15 cellular contexts compared by ENCODE assay signal in the genomic region with DNA sequence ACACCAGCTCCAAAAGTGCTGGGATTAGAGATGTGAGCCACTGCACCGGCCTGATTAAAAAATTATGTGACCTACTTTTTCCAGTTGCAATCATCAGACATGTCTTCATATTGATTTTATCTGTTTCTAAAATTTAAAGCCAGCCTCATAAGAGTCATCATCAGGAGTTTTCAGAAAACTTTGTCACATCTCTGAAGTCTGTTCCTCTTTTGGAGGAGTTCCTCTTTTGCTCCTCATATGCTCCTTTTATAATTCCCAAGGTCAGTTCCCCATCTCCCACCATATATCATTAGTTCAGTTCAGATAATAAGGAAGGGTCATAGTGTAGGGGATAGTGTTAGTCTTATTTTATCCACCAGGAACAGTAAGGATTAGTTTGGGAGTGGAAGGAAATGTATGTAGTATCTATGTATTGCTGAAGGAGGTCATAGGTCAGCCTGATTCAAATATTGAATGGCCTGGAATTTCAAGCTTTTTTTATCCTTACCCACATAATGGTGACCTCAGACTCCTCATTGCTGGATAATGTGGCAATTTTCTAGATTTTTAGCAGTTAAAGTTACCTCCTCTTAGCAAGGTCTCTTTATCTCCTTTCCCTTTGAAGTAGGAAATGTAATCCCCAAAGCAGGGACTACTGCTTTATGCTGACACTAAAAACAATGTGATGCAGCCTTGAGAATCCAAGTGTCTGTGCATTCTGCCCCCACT. TPM values are rescaled to one million over a fixed set of nuclear protein-coding genes. Genes with fewer than 3 reads are reported as not detected.
DNase-seq lines count a peak whose midpoint lies in the region; ATAC-seq and TF ChIP-seq lines count a peak whose summit lies in the region.
"Had no signal": no experiment of that assay in that cellular context is flagged by ENCODE, and none has a peak within 500 bp of the region (broad histone marks: within the 10 kb centered on the region; RNA-seq: fewer than 3 reads in every experiment).

No MANE protein-coding gene starts in this region.

- no peaks in the 10 kb centered on the region for H3K9me3 Mint-ChIP-seq in activated naive CD8-positive, alpha-beta T cell (ENCODE audit: low read depth)
- H3K9me3 Mint-ChIP-seq in activated naive CD8-positive, alpha-beta T cell treated with anti-CD3 and anti-CD28 coated beads for 36 hours, result no peaks in the 10 kb centered on the region
- H3K9me3 Mint-ChIP-seq: memory B cell had no signal

- H3K4me1 ChIP-seq in SJSA1 (replicated peaks) (peaks cover 17% of the 10 kb centered on the region), esophagus squamous epithelium (peaks cover 0 to 40% (median 18%) of the 10 kb centered on the region in 3 donors), thyroid gland (peaks cover 13 to 24% of the 10 kb centered on the region in 2 donors)

- no peak for TF ChIP-seq POLR2A in esophagus squamous epithelium (IDR thresholded peaks at IDR 0.05)
- TF ChIP-seq POLR2A in thyroid gland (IDR thresholded peaks at IDR 0.05), result no peak

- H3K27ac Mint-ChIP-seq in activated naive CD8-positive, alpha-beta T cell, result peak overlapping the region; percentile 2
- H3K27ac Mint-ChIP-seq in activated naive CD8-positive, alpha-beta T cell treated with anti-CD3 and anti-CD28 coated beads for 36 hours, result no peak overlapping the region

- H3K27ac ChIP-seq in SJSA1, result peak overlapping the region; percentile 84
- peak overlapping the region; percentile 45 to 72 (median 64) for H3K27ac ChIP-seq in esophagus squamous epithelium
- H3K27ac ChIP-seq in thyroid gland, result peak overlapping the region; percentile 67 to 83 (median 80)

- no peak for DNase-seq in activated naive CD8-positive, alpha-beta T cell treated with anti-CD3 and anti-CD28 coated beads for 36 hours
- no peak for DNase-seq in SJSA1 (ENCODE audit: low read depth in 1 of 2, low spot score in 2 of 2)
- no peak for DNase-seq in esophagus squamous epithelium (lab: John Stamatoyannopoulos, UW)
- DNase-seq in thyroid gland, result no peak
- no peak for DNase-seq in occipital lobe (lab: John Stamatoyannopoulos, UW)
- DNase-seq: activated CD8-positive, alpha-beta memory T cell treated with anti-CD3 and anti-CD28 coated beads, Interleukin-2, amount 50 U/mL, for 48 hours; amygdala; DMS153; effector memory CD4-positive, alpha-beta T cell; NCI-H2227 treated with DMSO at 0.1 percent for 48 hours had no signal

- intact Hi-C loops in esophagus squamous epithelium (cut with DNase I) (no loop called here), thyroid gland (cut with DNase I) (no loop called here)

- peaks cover 9% of the 10 kb centered on the region for H3K36me3 Mint-ChIP-seq in activated naive CD8-positive, alpha-beta T cell
- H3K36me3 Mint-ChIP-seq in activated naive CD8-positive, alpha-beta T cell treated with anti-CD3 and anti-CD28 coated beads for 36 hours, result peaks cover 33% of the 10 kb centered on the region

- no peaks in the 10 kb centered on the region for H3K4me1 Mint-ChIP-seq in activated naive CD8-positive, alpha-beta T cell (ENCODE audit: low read depth)
- H3K4me1 Mint-ChIP-seq in activated naive CD8-positive, alpha-beta T cell treated with anti-CD3 and anti-CD28 coated beads for 36 hours, result no peaks in the 10 kb centered on the region

- H3K4me3 Mint-ChIP-seq in activated naive CD8-positive, alpha-beta T cell, result no peak overlapping the region
- H3K4me3 Mint-ChIP-seq in activated naive CD8-positive, alpha-beta T cell treated with anti-CD3 and anti-CD28 coated beads for 36 hours, result no peak overlapping the region
- H3K4me3 Mint-ChIP-seq: memory B cell had no signal

- ATAC-seq in GM18517 (IDR thresholded peaks at IDR 0.05; ENCODE audit: unreplicated experiment) (no peak), GM21786 (IDR thresholded peaks at IDR 0.05; ENCODE audit: unreplicated experiment) (no peak)
- ATAC-seq: GM12878 had no signal

- no peak for TF ChIP-seq CTCF in esophagus squamous epithelium (IDR thresholded peaks at IDR 0.05)
- TF ChIP-seq CTCF in thyroid gland (IDR thresholded peaks at IDR 0.05), result no peak

- peaks cover 69% of the 10 kb centered on the region for H3K36me3 ChIP-seq in SJSA1
- peaks cover 0 to 83% (median 23%) of the 10 kb centered on the region in 3 donors for H3K36me3 ChIP-seq in esophagus squamous epithelium
- peaks cover 6 to 9% of the 10 kb centered on the region in 2 donors for H3K36me3 ChIP-seq in thyroid gland

- H3K27me3 Mint-ChIP-seq in activated naive CD8-positive, alpha-beta T cell, result no peaks in the 10 kb centered on the region
- no peaks in the 10 kb centered on the region for H3K27me3 Mint-ChIP-seq in activated naive CD8-positive, alpha-beta T cell treated with anti-CD3 and anti-CD28 coated beads for 36 hours
- H3K27me3 Mint-ChIP-seq: memory B cell had no signal

- no peaks in the 10 kb centered on the region for H3K27me3 ChIP-seq in SJSA1 (replicated peaks)
- H3K27me3 ChIP-seq in esophagus squamous epithelium, result no peaks in the 10 kb centered on the region
- no peaks in the 10 kb centered on the region for H3K27me3 ChIP-seq in thyroid gland

- no peaks in the 10 kb centered on the region for H3K9me3 ChIP-seq in SJSA1 (replicated peaks)
- H3K9me3 ChIP-seq in esophagus squamous epithelium, result no peaks in the 10 kb centered on the region
- H3K9me3 ChIP-seq in thyroid gland, result no peaks in the 10 kb centered on the region

- no peak overlapping the region for H3K4me3 ChIP-seq in SJSA1
- H3K4me3 ChIP-seq in esophagus squamous epithelium, result no peak overlapping the region
- no peak overlapping the region for H3K4me3 ChIP-seq in thyroid gland (replicated peaks in 1 of 3)
- H3K4me3 ChIP-seq: GM12878 had no signal

- WGBS in esophagus squamous epithelium, 2 donors, result 71% methylated on average over 1 of the region's 1 CpG; no CpG with 5 or more reads in 1 of the 2 donors
- 87 to 96% methylated on average over 1 of the region's 1 CpG for WGBS in thyroid gland, 2 donors

RNA-seq across cellular contexts. Expression of gene DUSP14, which starts 13.8 kb away (rescaled TPM):
- total RNA-seq in activated naive CD8-positive, alpha-beta T cell treated with anti-CD3 and anti-CD28 coated beads for 36 hours, result 10 to 100 TPM; 15.1 to 15.3 TPM
- total RNA-seq in SJSA1 (2014; rRNA removed; shearing (Covaris generic)), result 91.2 and 94.6 TPM in 2 replicates
- total RNA-seq in esophagus squamous epithelium, result 10 to 100 TPM; 11.4 to 28.8 (median 20.4) TPM
- 10 to 100 TPM; 52.7 to 74.5 (median 59.0) TPM for total RNA-seq in thyroid gland
- total RNA-seq in occipital lobe, result 11.2 TPM
